1 cellular context compared by ENCODE assay signal in the genomic region with DNA sequence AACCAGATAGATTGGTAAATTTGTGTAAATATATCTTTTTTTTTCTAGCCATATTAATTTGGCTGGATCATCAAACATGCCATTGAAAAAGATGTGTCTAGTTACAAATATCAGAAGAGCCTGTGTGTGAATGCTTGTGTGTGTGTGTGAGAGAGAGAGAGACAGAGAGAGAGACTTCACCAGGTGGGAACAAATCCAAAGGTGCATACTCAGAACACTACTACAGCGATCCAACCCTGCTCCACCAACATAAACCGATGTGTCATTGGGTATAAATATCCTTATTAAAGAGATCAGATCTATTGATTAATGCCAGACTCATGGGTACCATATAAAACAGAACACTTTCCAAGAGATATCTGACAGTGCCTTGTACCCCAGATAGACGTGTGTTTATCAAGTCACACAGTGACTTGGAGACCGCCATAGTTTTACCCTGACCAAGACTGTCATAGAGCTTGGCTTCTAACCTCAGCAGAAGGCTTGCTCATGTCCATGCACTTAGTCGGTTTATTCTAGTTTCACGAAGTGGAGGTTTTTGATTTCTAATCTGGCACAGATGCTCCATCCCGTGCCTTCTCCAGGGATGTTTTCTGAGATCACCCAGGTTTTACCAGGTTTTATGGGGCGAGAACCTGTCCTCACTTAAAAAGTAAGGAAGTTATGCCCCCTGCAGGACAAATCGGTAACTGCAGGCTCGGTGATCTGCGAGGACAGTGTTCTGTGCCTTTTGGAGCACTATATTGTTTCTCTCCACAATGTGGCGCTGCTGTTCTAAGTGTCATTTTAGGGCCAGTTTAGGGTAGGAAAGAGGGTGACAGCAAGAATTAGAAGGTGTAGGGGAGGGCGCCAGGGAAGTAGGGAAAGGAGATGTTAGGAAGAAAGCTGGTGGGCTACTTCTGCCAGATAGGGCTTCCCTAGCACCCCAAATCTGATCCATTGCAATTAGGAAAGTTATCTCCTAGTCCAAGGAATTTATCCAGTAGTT.
TF ChIP-seq lines count a peak whose summit lies in the region.

No MANE protein-coding gene starts in this region.

TF ChIP-seq in HCT116, 20 proteins besides CTCF, POLR2A, EP300 and RAD21 (continued from another document):
- TF ChIP-seq CBX3 (IDR thresholded peaks at IDR 0.05; ENCODE audit: low read depth) (peak; percentile 39; the same call in 1 of the 2 replicates), EGR1 (IDR thresholded peaks at IDR 0.05; ENCODE audit: low read depth) (no peak), SRF (IDR thresholded peaks at IDR 0.05; ENCODE audit: low read depth) (0 out of 2 replicates have a peak, but pooled peaks have one; percentile 27), TCF7L2 (IDR thresholded peaks at IDR 0.05; ENCODE audit: borderline replicate concordance, extremely low read depth, insufficient read depth, insufficient read length) (no peak), YY1 (IDR thresholded peaks at IDR 0.05; ENCODE audit: extremely low read depth, insufficient replicate concordance, low read depth, low read length) (peak; percentile 79), ELF1 (IDR thresholded peaks at IDR 0.05; ENCODE audit: borderline replicate concordance, low read depth) (no peak), ZFX (IDR thresholded peaks at IDR 0.05) (no peak)
